In genomic region chr7:74572301-74573090, GRCh38 we compare ENCODE assay signal across 12 cellular contexts.
DNase-seq lines count a peak whose midpoint lies in the region; ATAC-seq and TF ChIP-seq lines count a peak whose summit lies in the region.
"Had no signal": no experiment of that assay in that cellular context is flagged by ENCODE, and none has a peak within 500 bp of the region (broad histone marks: within the 10 kb centered on the region; RNA-seq: fewer than 3 reads in every experiment).

No MANE protein-coding gene starts in this region.

- peaks cover 8% of the 10 kb centered on the region for H3K4me1 Mint-ChIP-seq in GM23338
- peaks cover 21% of the 10 kb centered on the region for H3K4me1 Mint-ChIP-seq in neural progenitor cell
- peaks cover 14% of the 10 kb centered on the region for H3K4me1 Mint-ChIP-seq in activated T-helper 2 cell treated with anti-CD3 and anti-CD28 coated beads, Interferon-gamma antibody, Interleukin-2, Interleukin-4, amounts not matched to agents 10 μg/mL and 5 μg/mL and 100 μg/mL, durations not matched to agents 14 hours and 24 hours and 36 hours (ENCODE audit: low read depth)

- ATAC-seq in GM23338: peak; percentile 18; the same call in 2 of the 3 replicates
- no peak for ATAC-seq in GM19351 (IDR thresholded peaks at IDR 0.05; ENCODE audit: unreplicated experiment)

- H3K27me3 ChIP-seq in GM23338 (ENCODE audit: insufficient read depth) (no peaks in the 10 kb centered on the region), left ventricle myocardium inferior (ENCODE audit: low read depth) (no peaks in the 10 kb centered on the region), neural progenitor cell (no peaks in the 10 kb centered on the region)

- H3K27ac Mint-ChIP-seq in GM23338: no peak overlapping the region
- H3K27ac Mint-ChIP-seq in neural progenitor cell: no peak overlapping the region
- no peak overlapping the region for H3K27ac Mint-ChIP-seq in activated T-helper 2 cell treated with anti-CD3 and anti-CD28 coated beads, Interferon-gamma antibody, Interleukin-2, Interleukin-4, amounts not matched to agents 10 μg/mL and 5 μg/mL and 100 μg/mL, durations not matched to agents 14 hours and 24 hours and 36 hours
- H3K27ac Mint-ChIP-seq: naive B cell had no signal

- intact Hi-C loops in left ventricle myocardium inferior (cut with micrococcal nuclease): no loop called here
- intact Hi-C loops in activated T-helper 2 cell treated with anti-CD3 and anti-CD28 coated beads, Interferon-gamma antibody, Interleukin-2, Interleukin-4, amounts not matched to agents 10 μg/mL and 5 μg/mL and 100 μg/mL, durations not matched to agents 14 hours and 24 hours and 36 hours (cut with micrococcal nuclease): no loop called here

- H2AFZ ChIP-seq in GM23338 (no peak overlapping the region), neural progenitor cell (replicated peaks) (no peak overlapping the region)

- H3K9me3 ChIP-seq in SK-N-MC (ENCODE audit: low read depth, low read length): no peaks in the 10 kb centered on the region
- no peaks in the 10 kb centered on the region for H3K9me3 ChIP-seq in left ventricle myocardium inferior (replicated peaks)
- no peaks in the 10 kb centered on the region for H3K9me3 ChIP-seq in neural progenitor cell (ENCODE audit: low read depth)

- peaks cover 14% of the 10 kb centered on the region; the same call in 2 of the 3 replicates for H3K36me3 Mint-ChIP-seq in GM23338 (ENCODE audit: low read depth)
- peaks cover 22% of the 10 kb centered on the region for H3K36me3 Mint-ChIP-seq in neural progenitor cell
- no peaks in the 10 kb centered on the region for H3K36me3 Mint-ChIP-seq in activated T-helper 2 cell treated with anti-CD3 and anti-CD28 coated beads, Interferon-gamma antibody, Interleukin-2, Interleukin-4, amounts not matched to agents 10 μg/mL and 5 μg/mL and 100 μg/mL, durations not matched to agents 14 hours and 24 hours and 36 hours (ENCODE audit: low read depth)
- H3K36me3 Mint-ChIP-seq: naive B cell had no signal

- H3K79me2 ChIP-seq in GM23338 (replicated peaks; ENCODE audit: insufficient read depth) (no peaks in the 10 kb centered on the region), neural progenitor cell (ENCODE audit: low read depth) (no peaks in the 10 kb centered on the region)

- no peak for TF ChIP-seq CTCF in GM23338 (conservative IDR thresholded peaks at IDR 0.05; ENCODE audit: low read depth in 2 of 2)
- no peak for TF ChIP-seq CTCF in left ventricle myocardium inferior (IDR thresholded peaks at IDR 0.05; ENCODE audit: borderline replicate concordance)
- no peak for TF ChIP-seq CTCF in neural progenitor cell (IDR thresholded peaks at IDR 0.05)

- no peaks in the 10 kb centered on the region for H3K9me2 ChIP-seq in GM23338 (ENCODE audit: insufficient read depth)

- H4K20me1 ChIP-seq in GM23338 (replicated peaks; ENCODE audit: insufficient read depth) (no peaks in the 10 kb centered on the region), neural progenitor cell (ENCODE audit: low read depth) (no peaks in the 10 kb centered on the region)

- no peak for DNase-seq in GM23338 (ENCODE audit: low spot score)
- no peak for DNase-seq in SK-N-MC (ENCODE audit: low read depth, low spot score)
- no peak for DNase-seq in left ventricle myocardium inferior
- DNase-seq in neural progenitor cell (ENCODE audit: low spot score): no peak
- DNase-seq in activated T-helper 2 cell treated with anti-CD3 and anti-CD28 coated beads, Interferon-gamma antibody, Interleukin-2, Interleukin-4, amounts not matched to agents 10 μg/mL and 5 μg/mL and 100 μg/mL, durations not matched to agents 14 hours and 24 hours and 36 hours (ENCODE audit: low spot score): no peak
- no peak for DNase-seq in NCI-H1417 treated with DMSO at 0.1 percent for 48 hours (lab: John Stamatoyannopoulos, UW)
- DNase-seq: activated CD4-positive, CD25-positive, alpha-beta regulatory T cell treated with anti-CD3 and anti-CD28 coated beads, Interleukin-2, amount 50 U/mL, for 72 hours; activated T-cell treated with anti-CD3 and anti-CD28 coated beads, Interleukin-2, amount 50 U/mL, for 1 hour; naive B cell; NCI-H1436 treated with DMSO at 0.1 percent for 48 hours had no signal

- H3K4me3 ChIP-seq in GM23338 (no peak overlapping the region), SK-N-MC (no peak overlapping the region), left ventricle myocardium inferior (no peak overlapping the region), skin epidermis (no peak overlapping the region), neural progenitor cell (no peak overlapping the region)

- H3K27ac ChIP-seq in GM23338 (ENCODE audit: low read depth): no peak overlapping the region
- H3K27ac ChIP-seq in SK-N-MC: peak overlapping the region; percentile 57
- peak overlapping the region; percentile 1 for H3K27ac ChIP-seq in left ventricle myocardium inferior (replicated peaks)
- peak overlapping the region in 19 of 21 experiments; percentile 6 to 78 (median 52) for H3K27ac ChIP-seq in skin epidermis
- no peak overlapping the region for H3K27ac ChIP-seq in neural progenitor cell

- H3K27me3 Mint-ChIP-seq in GM23338 (ENCODE audit: insufficient read depth, low read depth, poor library complexity) (peaks cover 15% of the 10 kb centered on the region), neural progenitor cell (ENCODE audit: insufficient read depth, low read depth) (peaks cover 3% of the 10 kb centered on the region)
- no peaks in the 10 kb centered on the region for H3K27me3 Mint-ChIP-seq in activated T-helper 2 cell treated with anti-CD3 and anti-CD28 coated beads, Interferon-gamma antibody, Interleukin-2, Interleukin-4, amounts not matched to agents 10 μg/mL and 5 μg/mL and 100 μg/mL, durations not matched to agents 14 hours and 24 hours and 36 hours (ENCODE audit: low read depth)
- H3K27me3 Mint-ChIP-seq: naive B cell had no signal

- H3K4me1 ChIP-seq in GM23338 (ENCODE audit: insufficient read depth) (no peaks in the 10 kb centered on the region), left ventricle myocardium inferior (peaks cover 10% of the 10 kb centered on the region), neural progenitor cell (no peaks in the 10 kb centered on the region)

- no peak overlapping the region for H3K9ac ChIP-seq in SK-N-MC (ENCODE audit: insufficient read length)
- H3K9ac ChIP-seq in neural progenitor cell: no peak overlapping the region

- H3K36me3 ChIP-seq in GM23338 (ENCODE audit: insufficient read depth): no peaks in the 10 kb centered on the region
- H3K36me3 ChIP-seq in SK-N-MC (ENCODE audit: insufficient read depth, low read length): no peaks in the 10 kb centered on the region; the same call in 1 of the 2 replicates
- no peaks in the 10 kb centered on the region for H3K36me3 ChIP-seq in left ventricle myocardium inferior
- H3K36me3 ChIP-seq in neural progenitor cell: no peaks in the 10 kb centered on the region

- no peaks in the 10 kb centered on the region for H3K9me3 Mint-ChIP-seq in GM23338
- H3K9me3 Mint-ChIP-seq in neural progenitor cell: no peaks in the 10 kb centered on the region
- no peaks in the 10 kb centered on the region for H3K9me3 Mint-ChIP-seq in activated T-helper 2 cell treated with anti-CD3 and anti-CD28 coated beads, Interferon-gamma antibody, Interleukin-2, Interleukin-4, amounts not matched to agents 10 μg/mL and 5 μg/mL and 100 μg/mL, durations not matched to agents 14 hours and 24 hours and 36 hours
- H3K9me3 Mint-ChIP-seq: naive B cell had no signal

- H3K4me2 ChIP-seq in GM23338 (no peak overlapping the region), neural progenitor cell (no peak overlapping the region)

- H3K4me3 Mint-ChIP-seq in GM23338: no peak overlapping the region
- no peak overlapping the region for H3K4me3 Mint-ChIP-seq in neural progenitor cell
- no peak overlapping the region for H3K4me3 Mint-ChIP-seq in activated T-helper 2 cell treated with anti-CD3 and anti-CD28 coated beads, Interferon-gamma antibody, Interleukin-2, Interleukin-4, amounts not matched to agents 10 μg/mL and 5 μg/mL and 100 μg/mL, durations not matched to agents 14 hours and 24 hours and 36 hours (ENCODE audit: low read depth)

- H3F3A ChIP-seq in GM23338 (replicated peaks; ENCODE audit: low read depth) (peaks cover 4% of the 10 kb centered on the region), neural progenitor cell (ENCODE audit: low read depth) (no peaks in the 10 kb centered on the region)

TF ChIP-seq in GM23338, 12 proteins besides CTCF, POLR2A, EP300 and RAD21 (continues in another document):
- TF ChIP-seq STAT1 (IDR thresholded peaks at IDR 0.05; ENCODE audit: unreplicated experiment): no peak
- no peak for TF ChIP-seq REST (IDR thresholded peaks at IDR 0.05; ENCODE audit: unreplicated experiment)
- TF ChIP-seq EZH2phosphoT487 (IDR thresholded peaks at IDR 0.05; ENCODE audit: unreplicated experiment): no peak

Comparison
In these comparisons a context has a peak if more than half of its experiments do, and no peak if none do; other contexts are left out.
1. H3K27ac ChIP-seq: peak in SK-N-MC (single experiment), left ventricle myocardium inferior (single experiment) and skin epidermis (19 of 21); none in GM23338 (single experiment) and neural progenitor cell (single experiment).